25 cellular contexts compared by ENCODE assay signal in genomic region chr3:131645638-131646037, GRCh38.
DNase-seq lines count a peak whose midpoint lies in the region; ATAC-seq and TF ChIP-seq lines count a peak whose summit lies in the region.
"Had no signal": no experiment of that assay in that cellular context is flagged by ENCODE, and none has a peak within 500 bp of the region (broad histone marks: within the 10 kb centered on the region; RNA-seq: fewer than 3 reads in every experiment).

No MANE protein-coding gene starts in this region.

- H3K9me3 Mint-ChIP-seq in progenitor cell of endocrine pancreas (ENCODE audit: low read depth) = peaks cover 3% of the 10 kb centered on the region

- H3K36me3 ChIP-seq in MM.1S (replicated peaks; ENCODE audit: insufficient read depth, low read length) = no peaks in the 10 kb centered on the region
- H3K36me3 ChIP-seq: BE2C had no signal

- no peaks in the 10 kb centered on the region for H4K20me1 ChIP-seq in MM.1S (ENCODE audit: insufficient read depth, low read length)

- no peak overlapping the region for H2AFZ ChIP-seq in MM.1S (ENCODE audit: low read length)
- H2AFZ ChIP-seq: GM23248 had no signal

- peak; percentile 50 for ATAC-seq in GM18867 (IDR thresholded peaks at IDR 0.05; ENCODE audit: unreplicated experiment)
- ATAC-seq in HG02852 (IDR thresholded peaks at IDR 0.05; ENCODE audit: unreplicated experiment) = peak; percentile 74
- ATAC-seq in GM19452 (IDR thresholded peaks at IDR 0.05; ENCODE audit: unreplicated experiment) = no peak

- DNase-seq in GM12865 (ENCODE audit: low read depth) = peak; percentile 21
- DNase-seq in MM.1S = peak; percentile 27
- DNase-seq in progenitor cell of endocrine pancreas (ENCODE audit: low spot score, unreplicated experiment) = no peak
- DNase-seq in foreskin melanocyte = no peak
- DNase-seq: BE2C, DMS153, DND-41, GM23248, H7, NCI-H1092 treated with DMSO at 0.1 percent for 48 hours, NCI-H1436, NCI-H187, NCI-H2081 treated with DMSO at 0.1 percent for 48 hours, NCI-H2171, NCI-H226, NCI-H510A, NCI-H69, SHP77, T-helper 1 cell had no signal

- H3K4me1 ChIP-seq in MM.1S (ENCODE audit: low read length) = no peaks in the 10 kb centered on the region

- H3K4me2 ChIP-seq in MM.1S (ENCODE audit: low read depth, low read length) = no peak overlapping the region

- no peak overlapping the region for H3K27ac ChIP-seq in MM.1S (ENCODE audit: low read length)
- H3K27ac ChIP-seq: 22Rv1, GM23248, RWPE1 had no signal

- H3K9me2 ChIP-seq in MM.1S (replicated peaks; ENCODE audit: insufficient read depth, low read length) = no peaks in the 10 kb centered on the region

- H3K27ac Mint-ChIP-seq in progenitor cell of endocrine pancreas = no peak overlapping the region
- H3K27ac Mint-ChIP-seq: CD14-positive monocyte had no signal

- no peak overlapping the region for H3K4me3 Mint-ChIP-seq in progenitor cell of endocrine pancreas (ENCODE audit: low read depth)
- H3K4me3 Mint-ChIP-seq: CD14-positive monocyte had no signal

- no peaks in the 10 kb centered on the region for H3K79me2 ChIP-seq in MM.1S (ENCODE audit: low read length)

- no peaks in the 10 kb centered on the region for H3K36me3 Mint-ChIP-seq in progenitor cell of endocrine pancreas (ENCODE audit: insufficient read depth)
- H3K36me3 Mint-ChIP-seq: CD14-positive monocyte had no signal

- no peaks in the 10 kb centered on the region for H3K27me3 Mint-ChIP-seq in progenitor cell of endocrine pancreas

- H3K9ac ChIP-seq in MM.1S (ENCODE audit: low read length) = no peak overlapping the region
- H3K9ac ChIP-seq: GM23248 had no signal

- no peaks in the 10 kb centered on the region for H3F3A ChIP-seq in MM.1S (ENCODE audit: insufficient read depth, low read length)

- TF ChIP-seq CTCF in GM12865 (IDR thresholded peaks at IDR 0.05; ENCODE audit: insufficient read depth, low read depth, low read length, missing control alignments) (no peak), MM.1S (IDR thresholded peaks at IDR 0.05; ENCODE audit: low read length) (no peak), progenitor cell of endocrine pancreas (IDR thresholded peaks at IDR 0.05; ENCODE audit: unreplicated experiment) (no peak)

- H3K4me1 Mint-ChIP-seq in progenitor cell of endocrine pancreas (ENCODE audit: low read depth) = no peaks in the 10 kb centered on the region
- H3K4me1 Mint-ChIP-seq: CD14-positive monocyte had no signal

- H3K4me3 ChIP-seq in GM12865 (ENCODE audit: low read depth, low read length) = no peak overlapping the region
- no peak overlapping the region for H3K4me3 ChIP-seq in MM.1S (ENCODE audit: low read length)
- H3K4me3 ChIP-seq: GM23248 had no signal

- no peaks in the 10 kb centered on the region for H3K27me3 ChIP-seq in MM.1S (replicated peaks; ENCODE audit: insufficient read depth, low read length)
- H3K27me3 ChIP-seq: BE2C had no signal

- H3K9me3 ChIP-seq in MM.1S (replicated peaks; ENCODE audit: insufficient read depth, low read length) = no peaks in the 10 kb centered on the region
- H3K9me3 ChIP-seq: BE2C had no signal

Comparison
In these comparisons a context has a peak if more than half of its experiments do, and no peak if none do; other contexts are left out.
1. DNase-seq: peak in GM12865 (single experiment) and MM.1S (single experiment); none in progenitor cell of endocrine pancreas (single experiment) and foreskin melanocyte (single experiment).